12 cellular contexts compared by ENCODE assay signal in genomic region chr16:4489030-4489429, GRCh38. TPM values are rescaled to one million over a fixed set of nuclear protein-coding genes. Genes with fewer than 3 reads are reported as not detected.
DNase-seq lines count a peak whose midpoint lies in the region; ATAC-seq and TF ChIP-seq lines count a peak whose summit lies in the region.
"Had no signal": no experiment of that assay in that cellular context is flagged by ENCODE, and none has a peak within 500 bp of the region (broad histone marks: within the 10 kb centered on the region; RNA-seq: fewer than 3 reads in every experiment).

No MANE protein-coding gene starts in this region.

- peak overlapping the region; percentile 96 for H3K27ac Mint-ChIP-seq in activated CD8-positive, alpha-beta memory T cell treated with anti-CD3 and anti-CD28 coated beads, Interleukin-2, amount 10 ng/mL, durations not matched to agents 7 days and 5 days
- peak overlapping the region; percentile 97 for H3K27ac Mint-ChIP-seq in activated CD4-positive, alpha-beta memory T cell treated with anti-CD3 and anti-CD28 coated beads, Interleukin-2, amount 10 ng/mL, durations not matched to agents 7 days and 5 days
- H3K27ac Mint-ChIP-seq in stimulated activated naive CD8-positive, alpha-beta T cell treated with anti-CD3 and anti-CD28 coated beads, Interleukin-15, amount 100 ng/mL, for 72 hours: peak overlapping the region; percentile 87 to 96

- no peaks in the 10 kb centered on the region for H3K27me3 ChIP-seq in foreskin keratinocyte

- no peak for TF ChIP-seq CTCF in foreskin keratinocyte (conservative IDR thresholded peaks at IDR 0.05)

- ATAC-seq in activated CD8-positive, alpha-beta memory T cell treated with anti-CD3 and anti-CD28 coated beads, Interleukin-2, amount 10 ng/mL, durations not matched to agents 7 days and 5 days: peak; percentile 10
- ATAC-seq in foreskin keratinocyte (peak; percentile 79), GM21447 (IDR thresholded peaks at IDR 0.05; ENCODE audit: unreplicated experiment) (no peak)
- ATAC-seq in stimulated activated naive CD8-positive, alpha-beta T cell treated with anti-CD3 and anti-CD28 coated beads, Interleukin-15, amount 100 ng/mL, for 72 hours: no peak

- no peaks in the 10 kb centered on the region for H3K9me3 Mint-ChIP-seq in activated CD8-positive, alpha-beta memory T cell treated with anti-CD3 and anti-CD28 coated beads, Interleukin-2, amount 10 ng/mL, durations not matched to agents 7 days and 5 days (ENCODE audit: low read depth)
- no peaks in the 10 kb centered on the region for H3K9me3 Mint-ChIP-seq in activated CD4-positive, alpha-beta memory T cell treated with anti-CD3 and anti-CD28 coated beads, Interleukin-2, amount 10 ng/mL, durations not matched to agents 7 days and 5 days
- no peaks in the 10 kb centered on the region for H3K9me3 Mint-ChIP-seq in stimulated activated naive CD8-positive, alpha-beta T cell treated with anti-CD3 and anti-CD28 coated beads, Interleukin-15, amount 100 ng/mL, for 72 hours

- H3K27me3 Mint-ChIP-seq in activated CD8-positive, alpha-beta memory T cell treated with anti-CD3 and anti-CD28 coated beads, Interleukin-2, amount 10 ng/mL, durations not matched to agents 7 days and 5 days: no peaks in the 10 kb centered on the region
- H3K27me3 Mint-ChIP-seq in activated CD4-positive, alpha-beta memory T cell treated with anti-CD3 and anti-CD28 coated beads, Interleukin-2, amount 10 ng/mL, durations not matched to agents 7 days and 5 days: no peaks in the 10 kb centered on the region
- no peaks in the 10 kb centered on the region for H3K27me3 Mint-ChIP-seq in stimulated activated naive CD8-positive, alpha-beta T cell treated with anti-CD3 and anti-CD28 coated beads, Interleukin-15, amount 100 ng/mL, for 72 hours

- CTCF ChIA-PET in activated CD8-positive, alpha-beta memory T cell treated with anti-CD3 and anti-CD28 coated beads, Interleukin-2, amount 10 ng/mL, durations not matched to agents 7 days and 5 days (lab: Charles Lee): interaction anchor here (1.5 to 6.2 kb wide), 5 partner anchors 11 to 86 kb away, joined by 5 to 65 read pairs (median 7); partner anchors contain the start of gene HMOX2
- CTCF ChIA-PET in activated CD4-positive, alpha-beta memory T cell treated with anti-CD3 and anti-CD28 coated beads, Interleukin-2, amount 10 ng/mL, durations not matched to agents 7 days and 5 days (lab: Charles Lee): interaction anchor here (1.2 to 2.1 kb wide), 4 partner anchors 13 to 135 kb away, joined by 3 to 19 read pairs (median 5); partner anchors contain the start of gene MGRN1

- H3K4me1 ChIP-seq in foreskin keratinocyte: peaks cover 25% of the 10 kb centered on the region
- H3K4me1 ChIP-seq: parathyroid adenoma had no signal

- POLR2A ChIA-PET in activated CD4-positive, alpha-beta memory T cell treated with anti-CD3 and anti-CD28 coated beads, Interleukin-2, amount 10 ng/mL, durations not matched to agents 7 days and 5 days (lab: Charles Lee): interaction anchor here (1.4 to 5.1 kb wide), 5 partner anchors 11 to 74 kb away, joined by 3 to 77 read pairs (median 14); partner anchors contain the start of genes CDIP1, HMOX2 and NMRAL1

- H3K27ac ChIP-seq in foreskin keratinocyte: no peak overlapping the region
- H3K27ac ChIP-seq: parathyroid adenoma had no signal

- no peak overlapping the region for H3K4me3 Mint-ChIP-seq in activated CD8-positive, alpha-beta memory T cell treated with anti-CD3 and anti-CD28 coated beads, Interleukin-2, amount 10 ng/mL, durations not matched to agents 7 days and 5 days
- H3K4me3 Mint-ChIP-seq in activated CD4-positive, alpha-beta memory T cell treated with anti-CD3 and anti-CD28 coated beads, Interleukin-2, amount 10 ng/mL, durations not matched to agents 7 days and 5 days: no peak overlapping the region
- peak overlapping the region; percentile 58 to 73 for H3K4me3 Mint-ChIP-seq in stimulated activated naive CD8-positive, alpha-beta T cell treated with anti-CD3 and anti-CD28 coated beads, Interleukin-15, amount 100 ng/mL, for 72 hours

- DNase-seq in activated CD8-positive, alpha-beta memory T cell treated with anti-CD3 and anti-CD28 coated beads, Interleukin-2, amount 10 ng/mL, durations not matched to agents 7 days and 5 days: no peak
- no peak for DNase-seq in activated CD8-positive, alpha-beta memory T cell treated with anti-CD3 and anti-CD28 coated beads, Interleukin-2, amount 50 U/mL, for 4 hours
- no peak for DNase-seq in activated CD4-positive, alpha-beta memory T cell treated with anti-CD3 and anti-CD28 coated beads, Interleukin-2, amount 10 ng/mL, durations not matched to agents 7 days and 5 days
- peak in 1 of 2 donors; percentile 85 for DNase-seq in foreskin keratinocyte
- DNase-seq in stimulated activated naive CD8-positive, alpha-beta T cell treated with anti-CD3 and anti-CD28 coated beads, Interleukin-15, amount 100 ng/mL, for 72 hours: no peak
- DNase-seq in DMS79 (lab: John Stamatoyannopoulos, UW): no peak
- no peak for DNase-seq in central memory CD4-positive, alpha-beta T cell
- DNase-seq: foreskin melanocyte; NCI-H1105; stimulated activated CD8-positive, alpha-beta memory T cell treated with anti-CD3 and anti-CD28 coated beads, Interleukin-4, amount 100 ng/mL, for 48 hours had no signal

- peaks cover 54% of the 10 kb centered on the region for H3K4me1 Mint-ChIP-seq in activated CD8-positive, alpha-beta memory T cell treated with anti-CD3 and anti-CD28 coated beads, Interleukin-2, amount 10 ng/mL, durations not matched to agents 7 days and 5 days
- peaks cover 52% of the 10 kb centered on the region for H3K4me1 Mint-ChIP-seq in activated CD4-positive, alpha-beta memory T cell treated with anti-CD3 and anti-CD28 coated beads, Interleukin-2, amount 10 ng/mL, durations not matched to agents 7 days and 5 days
- peaks cover 80% of the 10 kb centered on the region for H3K4me1 Mint-ChIP-seq in stimulated activated naive CD8-positive, alpha-beta T cell treated with anti-CD3 and anti-CD28 coated beads, Interleukin-15, amount 100 ng/mL, for 72 hours

- peaks cover 35% of the 10 kb centered on the region for H3K36me3 Mint-ChIP-seq in activated CD8-positive, alpha-beta memory T cell treated with anti-CD3 and anti-CD28 coated beads, Interleukin-2, amount 10 ng/mL, durations not matched to agents 7 days and 5 days
- H3K36me3 Mint-ChIP-seq in activated CD4-positive, alpha-beta memory T cell treated with anti-CD3 and anti-CD28 coated beads, Interleukin-2, amount 10 ng/mL, durations not matched to agents 7 days and 5 days (ENCODE audit: low read depth): peaks cover 57% of the 10 kb centered on the region

RNA-seq across cellular contexts. Expression of gene HMOX2, which starts 12.8 kb away (rescaled TPM):
- 100 to 1,000 TPM in 1 of 2 experiments, 10 to 100 TPM in 1; 96.5 to 103 TPM for total RNA-seq in activated CD8-positive, alpha-beta memory T cell treated with anti-CD3 and anti-CD28 coated beads, Interleukin-2, amount 10 ng/mL, durations not matched to agents 7 days and 5 days
- 10 to 100 TPM; 77.4 to 83.4 TPM for total RNA-seq in activated CD4-positive, alpha-beta memory T cell treated with anti-CD3 and anti-CD28 coated beads, Interleukin-2, amount 10 ng/mL, durations not matched to agents 7 days and 5 days
- 140 and 152 TPM in 2 replicates for total RNA-seq in foreskin keratinocyte
- polyA plus RNA-seq in foreskin keratinocyte: 200 and 221 TPM in 2 replicates

RNA-seq across cellular contexts. Expression of gene NMRAL1, which starts 14.6 kb away (rescaled TPM):
- total RNA-seq in activated CD8-positive, alpha-beta memory T cell treated with anti-CD3 and anti-CD28 coated beads, Interleukin-2, amount 10 ng/mL, durations not matched to agents 7 days and 5 days: 10 to 100 TPM; 52.5 to 72.5 TPM
- 10 to 100 TPM; 49.5 to 56.2 TPM for total RNA-seq in activated CD4-positive, alpha-beta memory T cell treated with anti-CD3 and anti-CD28 coated beads, Interleukin-2, amount 10 ng/mL, durations not matched to agents 7 days and 5 days
- total RNA-seq in foreskin keratinocyte: 75.5 and 75.9 TPM in 2 replicates
- polyA plus RNA-seq in foreskin keratinocyte: 81.9 and 83.9 TPM in 2 replicates

RNA-seq across cellular contexts. Expression of gene CDIP1, which starts 49.5 kb away (rescaled TPM):
- total RNA-seq in activated CD8-positive, alpha-beta memory T cell treated with anti-CD3 and anti-CD28 coated beads, Interleukin-2, amount 10 ng/mL, durations not matched to agents 7 days and 5 days: 10 to 100 TPM; 45.2 to 57.3 TPM
- total RNA-seq in activated CD4-positive, alpha-beta memory T cell treated with anti-CD3 and anti-CD28 coated beads, Interleukin-2, amount 10 ng/mL, durations not matched to agents 7 days and 5 days: 10 to 100 TPM; 28.7 to 30.7 TPM
- 45.2 and 46.3 TPM in 2 replicates for total RNA-seq in foreskin keratinocyte
- 50.2 and 52.6 TPM in 2 replicates for polyA plus RNA-seq in foreskin keratinocyte

Comparison
In these comparisons a context has a peak if more than half of its experiments do, and no peak if none do; other contexts are left out.
1. ATAC-seq: peak in activated CD8-positive, alpha-beta memory T cell treated with anti-CD3 and anti-CD28 coated beads, Interleukin-2, amount 10 ng/mL, durations not matched to agents 7 days and 5 days (single experiment) and foreskin keratinocyte (single experiment); none in stimulated activated naive CD8-positive, alpha-beta T cell treated with anti-CD3 and anti-CD28 coated beads, Interleukin-15, amount 100 ng/mL, for 72 hours (single experiment) and GM21447 (single experiment).
2. H3K4me3 Mint-ChIP-seq: peak in stimulated activated naive CD8-positive, alpha-beta T cell treated with anti-CD3 and anti-CD28 coated beads, Interleukin-15, amount 100 ng/mL, for 72 hours (2 of 2); none in activated CD8-positive, alpha-beta memory T cell treated with anti-CD3 and anti-CD28 coated beads, Interleukin-2, amount 10 ng/mL, durations not matched to agents 7 days and 5 days (single experiment) and activated CD4-positive, alpha-beta memory T cell treated with anti-CD3 and anti-CD28 coated beads, Interleukin-2, amount 10 ng/mL, durations not matched to agents 7 days and 5 days (single experiment).
3. Peak in every context shown above with its lines, with median percentiles within 50 percentile points of each other: H3K27ac Mint-ChIP-seq.